1 cellular context compared by ENCODE assay signal in the genomic region with DNA sequence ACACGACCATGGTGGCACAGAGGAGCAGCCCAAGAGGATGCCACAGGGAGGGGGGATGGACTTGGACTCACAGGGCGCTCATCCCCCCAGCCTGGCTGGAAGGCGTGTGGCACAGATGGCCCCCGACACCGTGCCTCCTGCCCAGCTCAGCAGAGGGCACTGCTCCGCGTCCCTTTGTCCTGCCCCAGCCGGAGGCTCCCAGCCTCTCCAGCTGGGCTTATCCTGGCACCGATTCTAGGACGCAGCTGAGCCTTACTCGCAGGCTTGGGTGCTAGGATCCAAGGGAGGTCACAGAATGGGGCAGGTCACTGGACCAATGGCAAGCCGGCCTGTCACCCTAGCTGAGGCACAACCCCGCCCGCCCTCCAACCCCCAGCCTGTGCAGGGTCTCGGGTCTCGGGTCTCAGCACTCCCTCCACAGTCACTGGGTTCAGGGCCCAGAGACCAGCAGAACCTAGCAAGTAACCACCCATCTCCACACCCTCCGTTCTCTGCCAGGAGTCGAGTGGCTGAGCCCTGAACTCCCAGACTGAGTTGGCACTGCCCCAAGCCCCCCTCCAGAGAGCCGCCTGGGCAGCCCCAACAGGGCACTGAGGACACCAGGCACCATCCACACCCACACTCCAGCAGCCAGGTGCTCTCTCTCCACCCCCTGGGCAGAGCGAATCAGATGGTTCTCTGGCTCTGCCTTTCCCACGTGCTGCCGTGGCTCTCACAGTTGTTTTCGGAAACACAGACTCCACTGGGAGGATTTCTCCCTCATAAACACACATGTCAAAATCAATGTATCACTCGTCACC.
TF ChIP-seq lines count a peak whose summit lies in the region.

No MANE protein-coding gene starts in this region.

TF ChIP-seq in GM23338, 12 proteins besides CTCF, POLR2A, EP300 and RAD21 (continued from another document):
- TF ChIP-seq ZNF462 (CRISPR knock-in tag; IDR thresholded peaks at IDR 0.05) = no peak
- TF ChIP-seq ZNF114 (CRISPR knock-in tag; IDR thresholded peaks at IDR 0.05) = no peak
- no peak for TF ChIP-seq CREB1 (CRISPR knock-in tag; IDR thresholded peaks at IDR 0.05; ENCODE audit: low read depth)
- no peak for TF ChIP-seq STAT1 (IDR thresholded peaks at IDR 0.05; ENCODE audit: unreplicated experiment)
- no peak for TF ChIP-seq NANOG (IDR thresholded peaks at IDR 0.05; ENCODE audit: borderline replicate concordance)
- TF ChIP-seq ZNF331 (CRISPR knock-in tag; IDR thresholded peaks at IDR 0.05; ENCODE audit: low read depth) = no peak
- TF ChIP-seq, protein P1, sequence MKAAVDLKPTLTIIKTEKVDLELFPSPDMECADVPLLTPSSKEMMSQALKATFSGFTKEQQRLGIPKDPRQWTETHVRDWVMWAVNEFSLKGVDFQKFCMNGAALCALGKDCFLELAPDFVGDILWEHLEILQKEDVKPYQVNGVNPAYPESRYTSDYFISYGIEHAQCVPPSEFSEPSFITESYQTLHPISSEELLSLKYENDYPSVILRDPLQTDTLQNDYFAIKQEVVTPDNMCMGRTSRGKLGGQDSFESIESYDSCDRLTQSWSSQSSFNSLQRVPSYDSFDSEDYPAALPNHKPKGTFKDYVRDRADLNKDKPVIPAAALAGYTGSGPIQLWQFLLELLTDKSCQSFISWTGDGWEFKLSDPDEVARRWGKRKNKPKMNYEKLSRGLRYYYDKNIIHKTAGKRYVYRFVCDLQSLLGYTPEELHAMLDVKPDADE (IDR thresholded peaks at IDR 0.05) = no peak
- TF ChIP-seq EZH2phosphoT487 (IDR thresholded peaks at IDR 0.05; ENCODE audit: unreplicated experiment) = no peak
- TF ChIP-seq EZH2 (IDR thresholded peaks at IDR 0.05; ENCODE audit: low read depth, unreplicated experiment) = no peak
- TF ChIP-seq, protein P2, sequence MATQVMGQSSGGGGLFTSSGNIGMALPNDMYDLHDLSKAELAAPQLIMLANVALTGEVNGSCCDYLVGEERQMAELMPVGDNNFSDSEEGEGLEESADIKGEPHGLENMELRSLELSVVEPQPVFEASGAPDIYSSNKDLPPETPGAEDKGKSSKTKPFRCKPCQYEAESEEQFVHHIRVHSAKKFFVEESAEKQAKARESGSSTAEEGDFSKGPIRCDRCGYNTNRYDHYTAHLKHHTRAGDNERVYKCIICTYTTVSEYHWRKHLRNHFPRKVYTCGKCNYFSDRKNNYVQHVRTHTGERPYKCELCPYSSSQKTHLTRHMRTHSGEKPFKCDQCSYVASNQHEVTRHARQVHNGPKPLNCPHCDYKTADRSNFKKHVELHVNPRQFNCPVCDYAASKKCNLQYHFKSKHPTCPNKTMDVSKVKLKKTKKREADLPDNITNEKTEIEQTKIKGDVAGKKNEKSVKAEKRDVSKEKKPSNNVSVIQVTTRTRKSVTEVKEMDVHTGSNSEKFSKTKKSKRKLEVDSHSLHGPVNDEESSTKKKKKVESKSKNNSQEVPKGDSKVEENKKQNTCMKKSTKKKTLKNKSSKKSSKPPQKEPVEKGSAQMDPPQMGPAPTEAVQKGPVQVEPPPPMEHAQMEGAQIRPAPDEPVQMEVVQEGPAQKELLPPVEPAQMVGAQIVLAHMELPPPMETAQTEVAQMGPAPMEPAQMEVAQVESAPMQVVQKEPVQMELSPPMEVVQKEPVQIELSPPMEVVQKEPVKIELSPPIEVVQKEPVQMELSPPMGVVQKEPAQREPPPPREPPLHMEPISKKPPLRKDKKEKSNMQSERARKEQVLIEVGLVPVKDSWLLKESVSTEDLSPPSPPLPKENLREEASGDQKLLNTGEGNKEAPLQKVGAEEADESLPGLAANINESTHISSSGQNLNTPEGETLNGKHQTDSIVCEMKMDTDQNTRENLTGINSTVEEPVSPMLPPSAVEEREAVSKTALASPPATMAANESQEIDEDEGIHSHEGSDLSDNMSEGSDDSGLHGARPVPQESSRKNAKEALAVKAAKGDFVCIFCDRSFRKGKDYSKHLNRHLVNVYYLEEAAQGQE (IDR thresholded peaks at IDR 0.05; ENCODE audit: unreplicated experiment) = no peak
- no peak for TF ChIP-seq JUNB (IDR thresholded peaks at IDR 0.05; ENCODE audit: unreplicated experiment)
